ENCODE assay signal across 14 cellular contexts in genomic region chr16:1297413-1297773, GRCh38. TPM values are rescaled to one million over a fixed set of nuclear protein-coding genes. Genes with fewer than 3 reads are reported as not detected.
DNase-seq lines count a peak whose midpoint lies in the region; ATAC-seq and TF ChIP-seq lines count a peak whose summit lies in the region.
"Had no signal": no experiment of that assay in that cellular context is flagged by ENCODE, and none has a peak within 500 bp of the region (broad histone marks: within the 10 kb centered on the region; RNA-seq: fewer than 3 reads in every experiment).

No MANE protein-coding gene starts in this region.

- TF ChIP-seq CTCF in VCaP (conservative IDR thresholded peaks at IDR 0.05) (no peak), liver (IDR thresholded peaks at IDR 0.05; ENCODE audit: low read depth, low read length, missing input control) (no peak)

- H3K27ac ChIP-seq in VCaP, result peak overlapping the region; percentile 85
- H3K27ac ChIP-seq in liver (ENCODE audit: low read depth in 1 of 2, low read length in 2 of 2), result peak overlapping the region; percentile 80 to 93

- H3K4me1 Mint-ChIP-seq in activated T-cell treated with anti-CD3 and anti-CD28 coated beads, Interleukin-2, amount 50 U/mL, for 24 hours (ENCODE audit: low read depth), result peaks cover 11% of the 10 kb centered on the region
- H3K4me1 Mint-ChIP-seq in stimulated activated memory B cell treated with anti-CD40 and anti-IgM and Interleukin-4, amounts not matched to agents 10 μg/mL and 1 μg/mL and 100 μg/mL, for 72 hours, result peaks cover 44% of the 10 kb centered on the region

- H3K9ac ChIP-seq in liver (ENCODE audit: low read depth in 1 of 2, low read length in 2 of 2), result peak overlapping the region; percentile 41 to 78

- H3K36me3 ChIP-seq in liver (ENCODE audit: control insufficient read depth in 4 of 4, insufficient read depth in 3 of 4, low read depth in 1 of 4, low read length in 3 of 4), result no peaks in the 10 kb centered on the region

- H3K36me3 Mint-ChIP-seq in activated T-cell treated with anti-CD3 and anti-CD28 coated beads, Interleukin-2, amount 50 U/mL, for 24 hours (ENCODE audit: low read depth), result no peaks in the 10 kb centered on the region
- H3K36me3 Mint-ChIP-seq in stimulated activated memory B cell treated with anti-CD40 and anti-IgM and Interleukin-4, amounts not matched to agents 10 μg/mL and 1 μg/mL and 100 μg/mL, for 72 hours, result no peaks in the 10 kb centered on the region

- TF ChIP-seq RAD21 in liver (IDR thresholded peaks at IDR 0.05), result no peak

- no peaks in the 10 kb centered on the region for H3K27me3 ChIP-seq in liver (ENCODE audit: control insufficient read depth in 4 of 4, insufficient read depth in 4 of 4, low read length in 3 of 4)

- no peaks in the 10 kb centered on the region for H3K9me3 ChIP-seq in liver (ENCODE audit: control insufficient read depth in 4 of 4, low read length in 3 of 4)

- no peak for ATAC-seq in stimulated activated memory B cell treated with anti-CD40 and anti-IgM and Interleukin-4, amounts not matched to agents 10 μg/mL and 1 μg/mL and 100 μg/mL, for 72 hours
- no peak for ATAC-seq in HG02759 (IDR thresholded peaks at IDR 0.05; ENCODE audit: unreplicated experiment)

- DNase-seq in activated T-cell treated with anti-CD3 and anti-CD28 coated beads, Interleukin-2, amount 50 U/mL, for 24 hours, result no peak
- DNase-seq in activated T-cell treated with anti-CD3 and anti-CD28 coated beads, Interleukin-2, amount 50 U/mL, for 48 hours, result no peak
- DNase-seq in NCI-H510A treated with DMSO at 0.1 percent for 48 hours (lab: John Stamatoyannopoulos, UW) (no peak), UCSD-AML1 (lab: John Stamatoyannopoulos, UW; ENCODE audit: unreplicated experiment) (no peak)
- DNase-seq: Karpas-422, NCI-H1694, NCI-H526, posterior cingulate gyrus had no signal

- no peak overlapping the region for H3K4me3 ChIP-seq in liver (ENCODE audit: low read depth in 1 of 3, low read length in 3 of 3)

- H3K4me1 ChIP-seq in liver (ENCODE audit: control insufficient read depth in 4 of 4, insufficient read depth in 4 of 4, low read length in 3 of 4), result peaks cover 5 to 35% (median 25%) of the 10 kb centered on the region in 4 donors

- no peak overlapping the region for H3K4me3 Mint-ChIP-seq in activated T-cell treated with anti-CD3 and anti-CD28 coated beads, Interleukin-2, amount 50 U/mL, for 24 hours
- no peak overlapping the region for H3K4me3 Mint-ChIP-seq in stimulated activated memory B cell treated with anti-CD40 and anti-IgM and Interleukin-4, amounts not matched to agents 10 μg/mL and 1 μg/mL and 100 μg/mL, for 72 hours
- H3K4me3 Mint-ChIP-seq: activated CD8-positive, alpha-beta T cell treated with anti-CD3 and anti-CD28 coated beads for 36 hours; dendritic cell treated with granulocyte-macrophage colony-stimulating factor and Interleukin-4, amounts not matched to agents 40 ng/mL and 50 ng/mL, for 4 days had no signal

- peaks cover 35% of the 10 kb centered on the region for H3K27me3 Mint-ChIP-seq in activated T-cell treated with anti-CD3 and anti-CD28 coated beads, Interleukin-2, amount 50 U/mL, for 24 hours
- H3K27me3 Mint-ChIP-seq in stimulated activated memory B cell treated with anti-CD40 and anti-IgM and Interleukin-4, amounts not matched to agents 10 μg/mL and 1 μg/mL and 100 μg/mL, for 72 hours, result peaks cover 24% of the 10 kb centered on the region

- H3K9me3 Mint-ChIP-seq in activated T-cell treated with anti-CD3 and anti-CD28 coated beads, Interleukin-2, amount 50 U/mL, for 24 hours, result no peaks in the 10 kb centered on the region
- H3K9me3 Mint-ChIP-seq in stimulated activated memory B cell treated with anti-CD40 and anti-IgM and Interleukin-4, amounts not matched to agents 10 μg/mL and 1 μg/mL and 100 μg/mL, for 72 hours, result no peaks in the 10 kb centered on the region
- H3K9me3 Mint-ChIP-seq: activated CD8-positive, alpha-beta T cell treated with anti-CD3 and anti-CD28 coated beads for 36 hours; dendritic cell treated with granulocyte-macrophage colony-stimulating factor and Interleukin-4, amounts not matched to agents 40 ng/mL and 50 ng/mL, for 4 days had no signal

- H3K27ac Mint-ChIP-seq in activated T-cell treated with anti-CD3 and anti-CD28 coated beads, Interleukin-2, amount 50 U/mL, for 24 hours, result peak overlapping the region; percentile 31
- H3K27ac Mint-ChIP-seq in stimulated activated memory B cell treated with anti-CD40 and anti-IgM and Interleukin-4, amounts not matched to agents 10 μg/mL and 1 μg/mL and 100 μg/mL, for 72 hours, result peak overlapping the region; percentile 70
- H3K27ac Mint-ChIP-seq: activated CD8-positive, alpha-beta T cell treated with anti-CD3 and anti-CD28 coated beads for 36 hours had no signal

- WGBS in liver, result 46% methylated on average over 4 of the region's 4 CpGs

TF ChIP-seq in liver, 16 proteins besides CTCF, POLR2A, EP300 and RAD21:
- TF ChIP-seq TAF1 (conservative IDR thresholded peaks at IDR 0.05) (no peak), SP1 (IDR thresholded peaks at IDR 0.05) (no peak), NR2F2 (IDR thresholded peaks at IDR 0.05) (no peak), RXRA (IDR thresholded peaks at IDR 0.05) (no peak)

RNA-seq across cellular contexts. Expression of gene UBE2I, which starts 12.0 kb away (rescaled TPM):
- 10 to 100 TPM; 21.8 to 23.9 TPM for total RNA-seq in liver
- 10 to 100 TPM; 19.4 to 23.2 TPM for polyA plus RNA-seq in liver

RNA-seq across cellular contexts. Expression of gene BAIAP3, which starts 36.1 kb away (rescaled TPM):
- 1 to 10 TPM; 2.3 to 2.8 TPM for total RNA-seq in liver
- 1 to 10 TPM; 1.6 to 3.8 TPM for polyA plus RNA-seq in liver

RNA-seq across cellular contexts. Expression of gene TPSD1, which starts 41.5 kb away (rescaled TPM):
- total RNA-seq in liver, result under 1 TPM in 1 of 2 donors, not detected in 1; 0.28 TPM
- under 1 TPM in 1 of 2 donors, not detected in 1; 0.40 TPM for polyA plus RNA-seq in liver
- total RNA-seq: activated CD8-positive, alpha-beta T cell treated with anti-CD3 and anti-CD28 coated beads for 36 hours had no signal

RNA-seq across cellular contexts. Expression of gene TSR3, which starts 54.3 kb away (rescaled TPM):
- 10 to 100 TPM; 20.3 to 29.5 TPM for total RNA-seq in liver
- polyA plus RNA-seq in liver, result 10 to 100 TPM; 28.3 to 29.9 TPM

RNA-seq across cellular contexts. Expression of gene GNPTG, which starts 54.3 kb away (rescaled TPM):
- total RNA-seq in liver, result 10 to 100 TPM; 24.4 to 31.4 TPM
- polyA plus RNA-seq in liver, result 10 to 100 TPM; 50.7 to 79.6 TPM
